In the genomic region with DNA sequence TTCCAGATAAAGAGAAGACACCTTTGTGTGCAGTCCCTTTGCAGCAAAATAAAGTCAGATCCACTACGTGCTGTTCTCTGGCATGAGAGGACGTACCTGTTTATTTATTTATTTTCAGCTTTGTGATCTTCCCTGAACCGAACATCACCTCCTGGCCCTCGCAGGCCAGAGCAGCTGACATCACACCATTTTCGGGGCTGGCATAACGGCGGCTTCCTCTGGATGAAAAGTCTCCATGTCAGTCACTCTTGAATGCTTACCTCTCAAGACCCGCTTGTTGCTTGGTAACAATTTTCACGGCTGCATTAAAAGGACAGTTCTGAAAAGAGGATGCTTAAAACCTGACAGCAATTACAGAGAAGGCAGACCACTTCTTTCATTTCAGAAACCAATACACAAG, we compare ENCODE assay signal across 16 cellular contexts.
DNase-seq lines count a peak whose midpoint lies in the region; TF ChIP-seq lines count a peak whose summit lies in the region.
"Had no signal": no experiment of that assay in that cellular context is flagged by ENCODE, and none has a peak within 500 bp of the region (broad histone marks: within the 10 kb centered on the region; RNA-seq: fewer than 3 reads in every experiment).

No MANE protein-coding gene starts in this region.

- peak overlapping the region; percentile 86 for H3K27ac ChIP-seq in BLaER1
- H3K27ac ChIP-seq in neural cell (ENCODE audit: low read length): peak overlapping the region; percentile 73
- H3K27ac ChIP-seq in caudate nucleus (ENCODE audit: low read depth, low read length): no peak overlapping the region
- H3K27ac ChIP-seq: 22Rv1, HL-60 had no signal

- DNase-seq in DMS153 treated with DMSO at 0.1 percent for 48 hours (lab: John Stamatoyannopoulos, UW; ENCODE audit: unreplicated experiment) (peak; percentile 2), DMS153 (lab: John Stamatoyannopoulos, UW) (no peak), NCI-H2227 (lab: John Stamatoyannopoulos, UW; ENCODE audit: unreplicated experiment) (peak; percentile 52), DMS 273 (lab: John Stamatoyannopoulos, UW; ENCODE audit: unreplicated experiment) (no peak), DMS79 (lab: John Stamatoyannopoulos, UW) (no peak), caudate nucleus (lab: John Stamatoyannopoulos, UW) (no peak)
- DNase-seq: CD4-positive, CD25-positive, alpha-beta regulatory T cell; DMS 273 treated with DMSO at 0.1 percent for 48 hours; GF-D8; GOT3; H9 had no signal

- H4K20me1 ChIP-seq in BLaER1 (no peaks in the 10 kb centered on the region), neural cell (ENCODE audit: insufficient read depth) (no peaks in the 10 kb centered on the region)

- no peak for TF ChIP-seq CTCF in neural cell (IDR thresholded peaks at IDR 0.05; ENCODE audit: poor library complexity, severe bottlenecking)

- H3K4me3 ChIP-seq in BLaER1: peak overlapping the region; percentile 49
- peak overlapping the region; percentile 30 for H3K4me3 ChIP-seq in neural cell (ENCODE audit: low read length)
- H3K4me3 ChIP-seq: K562 had no signal

- no peaks in the 10 kb centered on the region for H3F3A ChIP-seq in neural cell (ENCODE audit: insufficient read depth, low read length, poor library complexity, severe bottlenecking)

- H3K79me2 ChIP-seq in neural cell (replicated peaks; ENCODE audit: insufficient read depth, low read length): no peaks in the 10 kb centered on the region

- H3K9me2 ChIP-seq in neural cell (ENCODE audit: insufficient read depth, low read length): no peaks in the 10 kb centered on the region

- H2AFZ ChIP-seq in neural cell (ENCODE audit: low read depth, low read length): no peak overlapping the region

- H3K27me3 ChIP-seq in BLaER1: no peaks in the 10 kb centered on the region
- H3K27me3 ChIP-seq in neural cell (ENCODE audit: insufficient read depth, low read depth, low read length): no peaks in the 10 kb centered on the region

- peaks cover 74% of the 10 kb centered on the region for H3K4me1 ChIP-seq in BLaER1

- H3K9me3 ChIP-seq in BLaER1 (peaks cover 44% of the 10 kb centered on the region), neural cell (ENCODE audit: low read length) (peaks cover 6% of the 10 kb centered on the region)

- TF ChIP-seq EP300 in neural cell (conservative IDR thresholded peaks at IDR 0.05; ENCODE audit: poor library complexity, severe bottlenecking): peak; percentile 75

- H3K36me3 ChIP-seq in BLaER1: peaks cover 3% of the 10 kb centered on the region; the same call in 1 of the 2 replicates
- H3K36me3 ChIP-seq in neural cell (ENCODE audit: insufficient read depth, low read length): no peaks in the 10 kb centered on the region

- H3K9ac ChIP-seq in BLaER1 (peak overlapping the region; percentile 48; the same call in 1 of the 2 replicates), neural cell (ENCODE audit: low read length) (no peak overlapping the region)

- peak overlapping the region; percentile 87 for H3K4me2 ChIP-seq in BLaER1
- H3K4me2 ChIP-seq in neural cell (ENCODE audit: low read length): peak overlapping the region; percentile 24

- TF ChIP-seq RAD21 in neural cell (conservative IDR thresholded peaks at IDR 0.05): no peak

TF ChIP-seq in neural cell, 6 proteins besides CTCF, POLR2A, EP300 and RAD21:
- no peak for TF ChIP-seq TAF1 (IDR thresholded peaks at IDR 0.05; ENCODE audit: low read depth)
- no peak for TF ChIP-seq MXI1 (conservative IDR thresholded peaks at IDR 0.05; ENCODE audit: poor library complexity, severe bottlenecking)
- TF ChIP-seq SMC3 (conservative IDR thresholded peaks at IDR 0.05; ENCODE audit: poor library complexity): no peak
- TF ChIP-seq EZH2 (IDR thresholded peaks at IDR 0.05; ENCODE audit: borderline replicate concordance, insufficient read depth, low read length, poor library complexity, severe bottlenecking): no peak
- TF ChIP-seq, protein P1, sequence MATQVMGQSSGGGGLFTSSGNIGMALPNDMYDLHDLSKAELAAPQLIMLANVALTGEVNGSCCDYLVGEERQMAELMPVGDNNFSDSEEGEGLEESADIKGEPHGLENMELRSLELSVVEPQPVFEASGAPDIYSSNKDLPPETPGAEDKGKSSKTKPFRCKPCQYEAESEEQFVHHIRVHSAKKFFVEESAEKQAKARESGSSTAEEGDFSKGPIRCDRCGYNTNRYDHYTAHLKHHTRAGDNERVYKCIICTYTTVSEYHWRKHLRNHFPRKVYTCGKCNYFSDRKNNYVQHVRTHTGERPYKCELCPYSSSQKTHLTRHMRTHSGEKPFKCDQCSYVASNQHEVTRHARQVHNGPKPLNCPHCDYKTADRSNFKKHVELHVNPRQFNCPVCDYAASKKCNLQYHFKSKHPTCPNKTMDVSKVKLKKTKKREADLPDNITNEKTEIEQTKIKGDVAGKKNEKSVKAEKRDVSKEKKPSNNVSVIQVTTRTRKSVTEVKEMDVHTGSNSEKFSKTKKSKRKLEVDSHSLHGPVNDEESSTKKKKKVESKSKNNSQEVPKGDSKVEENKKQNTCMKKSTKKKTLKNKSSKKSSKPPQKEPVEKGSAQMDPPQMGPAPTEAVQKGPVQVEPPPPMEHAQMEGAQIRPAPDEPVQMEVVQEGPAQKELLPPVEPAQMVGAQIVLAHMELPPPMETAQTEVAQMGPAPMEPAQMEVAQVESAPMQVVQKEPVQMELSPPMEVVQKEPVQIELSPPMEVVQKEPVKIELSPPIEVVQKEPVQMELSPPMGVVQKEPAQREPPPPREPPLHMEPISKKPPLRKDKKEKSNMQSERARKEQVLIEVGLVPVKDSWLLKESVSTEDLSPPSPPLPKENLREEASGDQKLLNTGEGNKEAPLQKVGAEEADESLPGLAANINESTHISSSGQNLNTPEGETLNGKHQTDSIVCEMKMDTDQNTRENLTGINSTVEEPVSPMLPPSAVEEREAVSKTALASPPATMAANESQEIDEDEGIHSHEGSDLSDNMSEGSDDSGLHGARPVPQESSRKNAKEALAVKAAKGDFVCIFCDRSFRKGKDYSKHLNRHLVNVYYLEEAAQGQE (IDR thresholded peaks at IDR 0.05; ENCODE audit: borderline replicate concordance): peak; percentile 17

Comparison
In these comparisons a context has a peak if more than half of its experiments do, and no peak if none do; other contexts are left out.
1. DNase-seq: peak in DMS153 treated with DMSO at 0.1 percent for 48 hours (single experiment) and NCI-H2227 (single experiment); none in DMS153 (single experiment), DMS 273 (single experiment), DMS79 (single experiment) and caudate nucleus (0 of 61).